24 cellular contexts compared by ENCODE assay signal in genomic region chr2:3670376-3670775, GRCh38. TPM values are rescaled to one million over a fixed set of nuclear protein-coding genes. Genes with fewer than 3 reads are reported as not detected.
"Had no signal": no experiment of that assay in that cellular context is flagged by ENCODE, and none has a peak within 500 bp of the region (broad histone marks: within the 10 kb centered on the region; RNA-seq: fewer than 3 reads in every experiment).

No MANE protein-coding gene starts in this region.

- ATAC-seq: activated T-cell treated with anti-CD3 and anti-CD28 coated beads, Interleukin-2, amount 50 U/mL, for 4 hours; WTC11 had no signal

- H3K4me1 ChIP-seq: Peyer's patch had no signal

- H3K36me3 ChIP-seq: brain microvascular endothelial cell, cardiac muscle cell, Peyer's patch had no signal

- H3K4me3 ChIP-seq: cardiac muscle cell, Peyer's patch had no signal

- H3K9me3 ChIP-seq: Peyer's patch had no signal

- DNase-seq: activated CD4-positive, alpha-beta T cell treated with anti-CD3 and anti-CD28 coated beads for 48 hours; activated CD4-positive, alpha-beta T cell treated with anti-CD3 and anti-CD28 coated beads, Interleukin-2, amount 50 U/mL, for 4 hours; activated CD4-positive, CD25-positive, alpha-beta regulatory T cell treated with anti-CD3 and anti-CD28 coated beads, Interleukin-2, amount 50 U/mL, for 72 hours; activated CD8-positive, alpha-beta memory T cell treated with anti-CD3 and anti-CD28 coated beads for 24 hours; activated gamma-delta T cell treated with Interleukin-2 at 50 U/mL for 16 hours; activated naive CD4-positive, alpha-beta T cell treated with anti-CD3 and anti-CD28 coated beads, Interleukin-2, amount 10 ng/mL, durations not matched to agents 7 days and 5 days; activated naive CD8-positive, alpha-beta T cell treated with anti-CD3 and anti-CD28 coated beads for 36 hours; activated T-cell treated with anti-CD3 and anti-CD28 coated beads, Interleukin-2, amount 50 U/mL, for 4 hours; brain microvascular endothelial cell; Karpas-422; MM.1S; NCI-H1105; NCI-H1436; NCI-H1694 treated with DMSO at 0.1 percent for 48 hours; NCI-H2081; NCI-H510A treated with DMSO at 0.1 percent for 48 hours; NCI-H69; NK-92 treated with Interleukin-12 subunit alpha and Interleukin-12 subunit beta, amount 100 ng/mL, for 24 hours; SHP77 treated with DMSO at 0.1 percent for 48 hours had no signal

- H3K27me3 ChIP-seq: brain microvascular endothelial cell, cardiac muscle cell, Peyer's patch had no signal

- H3K27ac ChIP-seq: brain microvascular endothelial cell, cardiac muscle cell, Peyer's patch had no signal

RNA-seq across cellular contexts. Expression of gene ALLC, which starts 12.4 kb away (rescaled TPM):
- total RNA-seq: activated naive CD8-positive, alpha-beta T cell treated with anti-CD3 and anti-CD28 coated beads for 36 hours; activated T-cell treated with anti-CD3 and anti-CD28 coated beads, Interleukin-2, amount 50 U/mL, for 4 hours; cardiac muscle cell; Peyer's patch; SK-MEL-5; WTC11 had no signal
- polyA plus RNA-seq: cardiac muscle cell had no signal

RNA-seq across cellular contexts. Expression of gene DCDC2C, which starts 33.0 kb away (rescaled TPM):
- total RNA-seq: activated naive CD8-positive, alpha-beta T cell treated with anti-CD3 and anti-CD28 coated beads for 36 hours; activated T-cell treated with anti-CD3 and anti-CD28 coated beads, Interleukin-2, amount 50 U/mL, for 4 hours; cardiac muscle cell; Peyer's patch; SK-MEL-5; WTC11 had no signal
- polyA plus RNA-seq: adipose tissue, cardiac muscle cell had no signal
